8 cellular contexts compared by ENCODE assay signal in genomic region chrX:106889468-106889867, GRCh38. TPM values are rescaled to one million over a fixed set of nuclear protein-coding genes. Genes with fewer than 3 reads are reported as not detected.
"Had no signal": no experiment of that assay in that cellular context is flagged by ENCODE, and none has a peak within 500 bp of the region (broad histone marks: within the 10 kb centered on the region; RNA-seq: fewer than 3 reads in every experiment).

No MANE protein-coding gene starts in this region.

- H3K27ac Mint-ChIP-seq: IgD-negative memory B cell had no signal

- H3K4me3 ChIP-seq: K562 had no signal

- DNase-seq: IMR-90, KBM-7, KG1 had no signal

- ATAC-seq: HepG2, K562 had no signal

- H3K4me1 Mint-ChIP-seq: IgD-negative memory B cell had no signal

- H3K36me3 Mint-ChIP-seq: IgD-negative memory B cell had no signal

- H3K4me3 Mint-ChIP-seq: IgD-negative memory B cell had no signal

- H3K27ac ChIP-seq: HL-60 had no signal

RNA-seq across cellular contexts. Expression of gene RIPPLY1, which starts 13.7 kb away (rescaled TPM):
- total RNA-seq: HT1080, IMR-90, K562 had no signal

RNA-seq across cellular contexts. Expression of gene CLDN2, which starts 30.7 kb away (rescaled TPM):
- total RNA-seq: IMR-90, K562 had no signal
